ENCODE assay signal across 12 cellular contexts in genomic region chr3:115624029-115624645, GRCh38. TPM values are rescaled to one million over a fixed set of nuclear protein-coding genes. Genes with fewer than 3 reads are reported as not detected.
A peak's percentile ranks its signal among the peaks of the same experiment; 100 is the strongest.
DNase-seq lines count a peak whose midpoint lies in the region; ATAC-seq and TF ChIP-seq lines count a peak whose summit lies in the region.
"Had no signal": no experiment of that assay in that cellular context is flagged by ENCODE, and none has a peak within 500 bp of the region (broad histone marks: within the 10 kb centered on the region; RNA-seq: fewer than 3 reads in every experiment).

No MANE protein-coding gene starts in this region.

- H3K9me3 Mint-ChIP-seq in activated T-cell treated with anti-CD3 and anti-CD28 coated beads, Interleukin-2, amount 50 U/mL, for 24 hours, result no peaks in the 10 kb centered on the region
- H3K9me3 Mint-ChIP-seq in activated T-cell treated with anti-CD3 and anti-CD28 coated beads, Interleukin-2, amount 50 U/mL, for 4 hours, result no peaks in the 10 kb centered on the region
- H3K9me3 Mint-ChIP-seq in activated T-helper 17 cell treated with anti-CD3 and anti-CD28 coated beads, Interleukin-2, amount 50 U/mL, for 72 hours, result no peaks in the 10 kb centered on the region

- no peaks in the 10 kb centered on the region for H3K36me3 ChIP-seq in smooth muscle cell (ENCODE audit: low read depth)
- H3K36me3 ChIP-seq: BLaER1 treated with 17β-estradiol and CSF1 and Interleukin-3, amounts not matched to agents 10 nM and 100 nM; colonic mucosa had no signal

- peak overlapping the region; percentile 46 for H3K4me3 ChIP-seq in smooth muscle cell
- H3K4me3 ChIP-seq: BLaER1 treated with 17β-estradiol and CSF1 and Interleukin-3, amounts not matched to agents 10 nM and 100 nM; colonic mucosa had no signal

- H3K27ac Mint-ChIP-seq in activated T-cell treated with anti-CD3 and anti-CD28 coated beads, Interleukin-2, amount 50 U/mL, for 24 hours, result no peak overlapping the region
- no peak overlapping the region for H3K27ac Mint-ChIP-seq in activated T-helper 17 cell treated with anti-CD3 and anti-CD28 coated beads, Interleukin-2, amount 50 U/mL, for 72 hours

- no peak overlapping the region for H3K27ac ChIP-seq in smooth muscle cell (ENCODE audit: low read depth)
- H3K27ac ChIP-seq: BLaER1 treated with 17β-estradiol and CSF1 and Interleukin-3, amounts not matched to agents 10 nM and 100 nM; colonic mucosa had no signal

- ATAC-seq in activated T-cell treated with anti-CD3 and anti-CD28 coated beads, Interleukin-2, amount 50 U/mL, for 4 hours, result no peak
- no peak for ATAC-seq in activated T-helper 17 cell treated with anti-CD3 and anti-CD28 coated beads, Interleukin-2, amount 50 U/mL, for 72 hours (replicated peaks)
- no peak for ATAC-seq in HG03108 (IDR thresholded peaks at IDR 0.05; ENCODE audit: unreplicated experiment)
- no peak for ATAC-seq in GM18907 (IDR thresholded peaks at IDR 0.05; ENCODE audit: unreplicated experiment)
- no peak for ATAC-seq in HG03442 (IDR thresholded peaks at IDR 0.05; ENCODE audit: unreplicated experiment)

- no peak overlapping the region for H3K9ac ChIP-seq in smooth muscle cell (ENCODE audit: low read depth)
- H3K9ac ChIP-seq: BLaER1 treated with 17β-estradiol and CSF1 and Interleukin-3, amounts not matched to agents 10 nM and 100 nM had no signal

- H2AFZ ChIP-seq in smooth muscle cell (ENCODE audit: low read depth), result peak overlapping the region; percentile 66

- peaks cover 13% of the 10 kb centered on the region for H3K4me1 ChIP-seq in smooth muscle cell (ENCODE audit: low read depth)
- H3K4me1 ChIP-seq: colonic mucosa had no signal

- H3K36me3 Mint-ChIP-seq in activated T-cell treated with anti-CD3 and anti-CD28 coated beads, Interleukin-2, amount 50 U/mL, for 24 hours (ENCODE audit: low read depth), result no peaks in the 10 kb centered on the region
- no peaks in the 10 kb centered on the region for H3K36me3 Mint-ChIP-seq in activated T-cell treated with anti-CD3 and anti-CD28 coated beads, Interleukin-2, amount 50 U/mL, for 4 hours (ENCODE audit: insufficient read depth)
- H3K36me3 Mint-ChIP-seq in activated T-helper 17 cell treated with anti-CD3 and anti-CD28 coated beads, Interleukin-2, amount 50 U/mL, for 72 hours (ENCODE audit: low read depth), result no peaks in the 10 kb centered on the region

- H3K27me3 ChIP-seq in smooth muscle cell (ENCODE audit: low read depth), result peaks cover 24% of the 10 kb centered on the region
- H3K27me3 ChIP-seq: BLaER1 treated with 17β-estradiol and CSF1 and Interleukin-3, amounts not matched to agents 10 nM and 100 nM; colonic mucosa had no signal

- no peak for DNase-seq in activated T-cell treated with anti-CD3 and anti-CD28 coated beads, Interleukin-2, amount 50 U/mL, for 24 hours
- DNase-seq in activated T-cell treated with anti-CD3 and anti-CD28 coated beads, Interleukin-2, amount 50 U/mL, for 4 hours, result no peak
- peak; percentile 15 for DNase-seq in iPS DF 19.7 (ENCODE audit: low read depth, low spot score)
- DNase-seq in smooth muscle cell (lab: John Stamatoyannopoulos, UW; ENCODE audit: unreplicated experiment), result no peak
- DNase-seq: colonic mucosa; stimulated activated CD4-positive, alpha-beta T cell treated with anti-CD3 and anti-CD28 coated beads, Interleukin-12 subunit alpha, Interleukin-12 subunit beta, amount 100 ng/mL, for 4 hours; stimulated activated naive CD4-positive, alpha-beta T cell treated with Interleukin-2 at 50 U/mL for 16 hours had no signal

- WGBS in smooth muscle cell (ENCODE audit: low lambda C conversion rate), result under 1% methylated on average over 10 of the region's 10 CpGs

- no peaks in the 10 kb centered on the region for H4K20me1 ChIP-seq in smooth muscle cell (ENCODE audit: low read depth)
- H4K20me1 ChIP-seq: BLaER1 treated with 17β-estradiol and CSF1 and Interleukin-3, amounts not matched to agents 10 nM and 100 nM had no signal

- peak overlapping the region; percentile 42 for H3K4me3 Mint-ChIP-seq in activated T-cell treated with anti-CD3 and anti-CD28 coated beads, Interleukin-2, amount 50 U/mL, for 24 hours
- no peak overlapping the region for H3K4me3 Mint-ChIP-seq in activated T-cell treated with anti-CD3 and anti-CD28 coated beads, Interleukin-2, amount 50 U/mL, for 4 hours
- H3K4me3 Mint-ChIP-seq in activated T-helper 17 cell treated with anti-CD3 and anti-CD28 coated beads, Interleukin-2, amount 50 U/mL, for 72 hours, result peak overlapping the region; percentile 50

- peak overlapping the region; percentile 84 for H3K4me2 ChIP-seq in smooth muscle cell
- H3K4me2 ChIP-seq: BLaER1 treated with 17β-estradiol and CSF1 and Interleukin-3, amounts not matched to agents 10 nM and 100 nM had no signal

- no peak for TF ChIP-seq CTCF in smooth muscle cell (IDR thresholded peaks at IDR 0.05; ENCODE audit: borderline replicate concordance, insufficient read depth, poor library complexity, severe bottlenecking)

- H3K9me3 ChIP-seq in smooth muscle cell (replicated peaks; ENCODE audit: low read depth), result no peaks in the 10 kb centered on the region
- H3K9me3 ChIP-seq: BLaER1 treated with 17β-estradiol and CSF1 and Interleukin-3, amounts not matched to agents 10 nM and 100 nM; colonic mucosa had no signal

- peaks cover 54% of the 10 kb centered on the region for H3K27me3 Mint-ChIP-seq in activated T-cell treated with anti-CD3 and anti-CD28 coated beads, Interleukin-2, amount 50 U/mL, for 24 hours
- peaks cover 37% of the 10 kb centered on the region for H3K27me3 Mint-ChIP-seq in activated T-cell treated with anti-CD3 and anti-CD28 coated beads, Interleukin-2, amount 50 U/mL, for 4 hours (ENCODE audit: low read depth)
- H3K27me3 Mint-ChIP-seq in activated T-helper 17 cell treated with anti-CD3 and anti-CD28 coated beads, Interleukin-2, amount 50 U/mL, for 72 hours, result peaks cover 36% of the 10 kb centered on the region

- peaks cover 12% of the 10 kb centered on the region for H3K4me1 Mint-ChIP-seq in activated T-cell treated with anti-CD3 and anti-CD28 coated beads, Interleukin-2, amount 50 U/mL, for 24 hours (ENCODE audit: low read depth)
- H3K4me1 Mint-ChIP-seq in activated T-cell treated with anti-CD3 and anti-CD28 coated beads, Interleukin-2, amount 50 U/mL, for 4 hours (ENCODE audit: low read depth), result peaks cover 7% of the 10 kb centered on the region
- peaks cover 8% of the 10 kb centered on the region for H3K4me1 Mint-ChIP-seq in activated T-helper 17 cell treated with anti-CD3 and anti-CD28 coated beads, Interleukin-2, amount 50 U/mL, for 72 hours

- H3F3A ChIP-seq in smooth muscle cell (ENCODE audit: low read depth), result no peaks in the 10 kb centered on the region

- no peaks in the 10 kb centered on the region for H3K79me2 ChIP-seq in smooth muscle cell (ENCODE audit: low read depth)

RNA-seq across cellular contexts. Expression of gene GAP43, which starts 0.8 kb away (rescaled TPM):
- not detected for total RNA-seq in activated T-cell treated with anti-CD3 and anti-CD28 coated beads, Interleukin-2, amount 50 U/mL, for 4 hours
- not detected for total RNA-seq in activated T-helper 17 cell treated with anti-CD3 and anti-CD28 coated beads, Interleukin-2, amount 50 U/mL, for 72 hours
- 5.3 and 5.4 TPM in 2 replicates for total RNA-seq in smooth muscle cell
- polyA plus RNA-seq in smooth muscle cell, result 11.2 and 11.7 TPM in 2 replicates
